ENCODE assay signal across 13 cellular contexts in the genomic region with DNA sequence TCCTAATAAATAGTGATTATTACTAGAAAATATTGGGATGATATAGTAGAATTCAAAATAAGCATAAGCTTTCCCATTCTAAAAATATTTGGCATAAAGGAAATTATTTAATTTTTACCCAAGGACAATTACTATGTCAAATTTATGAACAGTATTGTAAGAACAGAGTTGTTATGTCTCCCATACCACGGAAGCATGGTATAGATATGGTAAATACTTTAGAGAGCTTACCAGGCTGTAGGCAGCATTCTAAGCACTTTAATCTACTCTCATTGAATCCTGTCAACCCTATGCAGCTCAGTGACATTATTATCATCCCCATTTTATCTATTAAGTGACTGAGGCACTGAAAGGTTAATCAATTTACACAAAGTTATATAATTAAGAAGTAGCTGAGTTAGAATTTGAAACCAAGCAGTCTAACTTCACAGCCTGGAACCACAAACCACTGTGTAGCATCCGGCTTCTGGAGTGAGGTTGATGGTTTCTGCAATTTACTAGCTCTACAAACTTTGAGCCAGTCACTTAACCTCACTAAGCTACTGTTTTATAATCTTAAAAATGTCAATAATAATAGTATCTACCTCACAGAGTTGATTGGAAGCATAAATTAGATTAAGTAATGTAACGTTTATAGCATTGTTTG.
DNase-seq lines count a peak whose midpoint lies in the region; ATAC-seq, FAIRE-seq and TF ChIP-seq lines count a peak whose summit lies in the region.
"Had no signal": no experiment of that assay in that cellular context is flagged by ENCODE, and none has a peak within 500 bp of the region (broad histone marks: within the 10 kb centered on the region; RNA-seq: fewer than 3 reads in every experiment).

No MANE protein-coding gene starts in this region.

- DNase-seq in CD4-positive, alpha-beta memory T cell: peak; percentile 45 to 71 (median 52)
- DNase-seq in activated naive CD8-positive, alpha-beta T cell treated with anti-CD3 and anti-CD28 coated beads for 36 hours: peak; percentile 40
- DNase-seq in SK-N-DZ (ENCODE audit: low spot score) (no peak), iPS-NIHi11 (ENCODE audit: low spot score) (no peak), Ammon's horn (ENCODE audit: low spot score) (no peak), GM12892 (ENCODE audit: insufficient read length) (no peak)
- DNase-seq: C1 segment of cervical spinal cord, heart left ventricle, KG1, NCI-H345 had no signal

- no peak for FAIRE-seq in GM12892 (lab: Jason Lieb, UNC)

- intact Hi-C loops in CD4-positive, alpha-beta memory T cell (cut with micrococcal nuclease): no loop called here

- H3K4me3 Mint-ChIP-seq in CD4-positive, alpha-beta memory T cell: peak overlapping the region in 5 of 8 donors; percentile 1 to 61 (median 46)
- H3K4me3 Mint-ChIP-seq in activated naive CD8-positive, alpha-beta T cell treated with anti-CD3 and anti-CD28 coated beads for 36 hours: no peak overlapping the region

- no peak for TF ChIP-seq POLR2A in GM12892 (IDR thresholded peaks at IDR 0.05; ENCODE audit: low read depth, low read length)

- H3K27ac Mint-ChIP-seq in CD4-positive, alpha-beta memory T cell: peak overlapping the region in 5 of 7 donors; percentile 11 to 68 (median 51)
- H3K27ac Mint-ChIP-seq in activated naive CD8-positive, alpha-beta T cell treated with anti-CD3 and anti-CD28 coated beads for 36 hours: no peak overlapping the region

- POLR2A ChIA-PET in CD4-positive, alpha-beta memory T cell (lab: Charles Lee; ENCODE audit: partially characterized antibody): interaction anchor here (0.6 to 1.4 kb wide), 5 partner anchors 9 to 194 kb away, joined by 3 to 5 read pairs (median 4); no protein-coding TSS in a partner anchor

- CTCF ChIA-PET in CD4-positive, alpha-beta memory T cell (lab: Charles Lee; ENCODE audit: partially characterized antibody): interaction anchor here (0.7 to 1.3 kb wide), 2 partner anchors 10 to 24 kb away, joined by 3 read pairs; no protein-coding TSS in a partner anchor

- H3K36me3 Mint-ChIP-seq in CD4-positive, alpha-beta memory T cell: peaks cover 33 to 34% of the 10 kb centered on the region in 2 donors
- peaks cover 26% of the 10 kb centered on the region for H3K36me3 Mint-ChIP-seq in activated naive CD8-positive, alpha-beta T cell treated with anti-CD3 and anti-CD28 coated beads for 36 hours

- H3K27me3 Mint-ChIP-seq in CD4-positive, alpha-beta memory T cell: no peaks in the 10 kb centered on the region
- no peaks in the 10 kb centered on the region for H3K27me3 Mint-ChIP-seq in activated naive CD8-positive, alpha-beta T cell treated with anti-CD3 and anti-CD28 coated beads for 36 hours

- H3K4me1 ChIP-seq in CD4-positive, alpha-beta memory T cell (ENCODE audit: insufficient read depth, low read length): peaks cover 59% of the 10 kb centered on the region

- no peak overlapping the region for H3K4me3 ChIP-seq in CD4-positive, alpha-beta memory T cell (ENCODE audit: low read length in 2 of 2)
- H3K4me3 ChIP-seq: heart left ventricle had no signal

- peaks cover 0 to 4% (median 0%) of the 10 kb centered on the region in 8 donors for H3K9me3 Mint-ChIP-seq in CD4-positive, alpha-beta memory T cell
- no peaks in the 10 kb centered on the region for H3K9me3 Mint-ChIP-seq in activated naive CD8-positive, alpha-beta T cell treated with anti-CD3 and anti-CD28 coated beads for 36 hours

- H3K9me3 ChIP-seq in CD4-positive, alpha-beta memory T cell (ENCODE audit: control insufficient read depth in 1 of 2, low read length in 2 of 2): no peaks in the 10 kb centered on the region

- H3K27me3 ChIP-seq in CD4-positive, alpha-beta memory T cell (ENCODE audit: insufficient read depth, low read length): no peaks in the 10 kb centered on the region
- H3K27me3 ChIP-seq: heart left ventricle had no signal

- peaks cover 38 to 71% (median 52%) of the 10 kb centered on the region in 4 donors for H3K4me1 Mint-ChIP-seq in CD4-positive, alpha-beta memory T cell
- peaks cover 50% of the 10 kb centered on the region for H3K4me1 Mint-ChIP-seq in activated naive CD8-positive, alpha-beta T cell treated with anti-CD3 and anti-CD28 coated beads for 36 hours

- H3K27ac ChIP-seq in CD4-positive, alpha-beta memory T cell (ENCODE audit: low read depth, low read length): no peak overlapping the region
- H3K27ac ChIP-seq: heart left ventricle, SK-N-MC had no signal

- H3K36me3 ChIP-seq in CD4-positive, alpha-beta memory T cell (ENCODE audit: insufficient read depth, low read length): no peaks in the 10 kb centered on the region
- H3K36me3 ChIP-seq: heart left ventricle had no signal

- ATAC-seq in GM21367 (IDR thresholded peaks at IDR 0.05; ENCODE audit: unreplicated experiment): peak; percentile 86
- ATAC-seq in HG03565 (IDR thresholded peaks at IDR 0.05; ENCODE audit: unreplicated experiment): peak; percentile 66
- ATAC-seq: heart left ventricle had no signal

Comparison
In these comparisons a context has a peak if more than half of its experiments do, and no peak if none do; other contexts are left out.
1. DNase-seq: peak in CD4-positive, alpha-beta memory T cell (5 of 5) and activated naive CD8-positive, alpha-beta T cell treated with anti-CD3 and anti-CD28 coated beads for 36 hours (single experiment); none in SK-N-DZ (single experiment), iPS-NIHi11 (single experiment), Ammon's horn (single experiment) and GM12892 (single experiment).